1 cellular context compared by ENCODE assay signal in genomic region chr1:25701030-25701785, GRCh38.
TF ChIP-seq lines count a peak whose summit lies in the region.

No MANE protein-coding gene starts in this region.

TF ChIP-seq in WTC11, 78 proteins besides CTCF, POLR2A, EP300 and RAD21 (continued from another document):
- no peak for TF ChIP-seq USF1 (CRISPR knock-in tag; IDR thresholded peaks at IDR 0.05)
- no peak for TF ChIP-seq SMAD3 (CRISPR knock-in tag; IDR thresholded peaks at IDR 0.05; ENCODE audit: borderline replicate concordance)
- no peak for TF ChIP-seq ZNF425 (CRISPR knock-in tag; conservative IDR thresholded peaks at IDR 0.05)
- no peak for TF ChIP-seq TCF7 (CRISPR knock-in tag; IDR thresholded peaks at IDR 0.05; ENCODE audit: low read depth)
